7 cellular contexts compared by ENCODE assay signal in the genomic region with DNA sequence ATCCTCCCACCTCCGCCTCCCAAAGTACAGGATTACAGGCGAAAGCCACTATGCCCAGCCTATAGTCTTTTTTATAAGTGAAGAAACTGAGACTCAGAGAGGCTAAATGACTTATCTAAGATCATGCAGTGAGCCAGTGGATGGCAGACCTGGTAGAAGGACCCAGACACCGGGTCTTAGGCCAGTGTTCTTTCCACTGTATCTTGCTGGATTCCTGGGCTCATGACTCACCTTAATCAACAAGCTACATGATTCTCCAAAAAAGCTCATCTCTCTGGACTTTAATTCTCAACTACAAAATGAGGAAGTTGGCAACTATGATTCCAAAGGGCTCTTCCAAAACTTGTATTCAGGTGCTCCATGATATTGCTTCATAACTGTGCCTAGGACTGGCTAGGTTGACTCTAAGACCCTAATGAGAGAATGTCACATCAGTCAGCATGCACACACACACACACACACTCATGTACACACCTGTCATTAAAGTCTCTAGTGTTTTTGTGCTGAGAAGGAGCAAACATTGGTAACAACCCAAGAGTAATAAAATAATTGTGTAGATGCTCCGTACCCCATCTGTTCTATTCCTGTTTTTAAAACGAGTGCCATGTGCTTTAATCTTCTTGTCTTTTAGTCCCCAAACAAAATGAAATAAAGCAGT.
"Had no signal": no experiment of that assay in that cellular context is flagged by ENCODE, and none has a peak within 500 bp of the region (broad histone marks: within the 10 kb centered on the region; RNA-seq: fewer than 3 reads in every experiment).

No MANE protein-coding gene starts in this region.

- DNase-seq: activated CD4-positive, alpha-beta T cell treated with anti-CD3 and anti-CD28 coated beads for 4 hours; activated CD8-positive, alpha-beta memory T cell treated with anti-CD3 and anti-CD28 coated beads, Interleukin-2, amount 50 U/mL, for 4 hours; activated CD8-positive, alpha-beta T cell treated with anti-CD3 and anti-CD28 coated beads for 36 hours; effector CD8-positive, alpha-beta T cell; kidney; naive B cell; stomach had no signal
